9 cellular contexts compared by ENCODE assay signal in the genomic region with DNA sequence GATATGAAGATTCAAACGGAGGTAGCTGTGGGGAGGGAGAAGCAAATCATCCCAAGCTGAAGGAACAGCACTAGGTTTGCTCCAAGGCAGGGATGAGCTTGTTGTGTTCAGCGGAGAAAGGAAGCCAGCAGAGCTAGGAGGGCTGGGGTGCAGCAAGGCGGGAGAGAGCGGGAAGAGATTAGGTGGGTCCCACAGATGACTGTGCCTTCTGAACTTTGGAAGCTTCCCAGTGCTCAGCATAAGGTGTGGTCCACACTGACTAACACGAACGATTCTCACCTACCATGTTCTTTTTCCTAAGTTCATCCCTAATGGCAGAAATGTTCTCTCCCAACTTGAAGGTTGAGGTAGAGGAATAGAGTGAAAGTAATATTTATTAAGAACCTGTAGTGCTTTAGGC. TPM values are rescaled to one million over a fixed set of nuclear protein-coding genes. Genes with fewer than 3 reads are reported as not detected.
DNase-seq lines count a peak whose midpoint lies in the region; ATAC-seq and TF ChIP-seq lines count a peak whose summit lies in the region.
"Had no signal": no experiment of that assay in that cellular context is flagged by ENCODE, and none has a peak within 500 bp of the region (broad histone marks: within the 10 kb centered on the region; RNA-seq: fewer than 3 reads in every experiment).

No MANE protein-coding gene starts in this region.

- POLR2A ChIA-PET in activated CD4-positive, alpha-beta memory T cell treated with anti-CD3 and anti-CD28 coated beads for 36 hours (lab: Charles Lee) = no interaction called here

- TF ChIP-seq CTCF in fibroblast of villous mesenchyme (IDR thresholded peaks at IDR 0.05; ENCODE audit: insufficient read depth, low read depth, low read length) = no peak

- no peak for ATAC-seq in activated CD8-positive, alpha-beta memory T cell treated with anti-CD3 and anti-CD28 coated beads, Interleukin-2, amount 10 ng/mL, durations not matched to agents 7 days and 5 days
- ATAC-seq in stimulated activated effector memory CD8-positive, alpha-beta T cell treated with anti-CD3 and anti-CD28 coated beads, Interleukin-12 subunit alpha, Interleukin-12 subunit beta, amount 100 ng/mL, for 72 hours = no peak
- ATAC-seq in HG02642 (IDR thresholded peaks at IDR 0.05; ENCODE audit: poor library complexity, unreplicated experiment) = no peak

- H3K27ac Mint-ChIP-seq in activated CD8-positive, alpha-beta memory T cell treated with anti-CD3 and anti-CD28 coated beads, Interleukin-2, amount 10 ng/mL, durations not matched to agents 7 days and 5 days = peak overlapping the region; percentile 57
- H3K27ac Mint-ChIP-seq in activated CD4-positive, alpha-beta memory T cell treated with anti-CD3 and anti-CD28 coated beads for 36 hours = no peak overlapping the region
- peak overlapping the region; percentile 92 for H3K27ac Mint-ChIP-seq in stimulated activated effector memory CD8-positive, alpha-beta T cell treated with anti-CD3 and anti-CD28 coated beads, Interleukin-12 subunit alpha, Interleukin-12 subunit beta, amount 100 ng/mL, for 72 hours

- H3K4me3 ChIP-seq in fibroblast of villous mesenchyme (ENCODE audit: low read depth, low read length) = peak overlapping the region; percentile 96

- H3K27me3 Mint-ChIP-seq in activated CD8-positive, alpha-beta memory T cell treated with anti-CD3 and anti-CD28 coated beads, Interleukin-2, amount 10 ng/mL, durations not matched to agents 7 days and 5 days = peaks cover 5% of the 10 kb centered on the region
- no peaks in the 10 kb centered on the region for H3K27me3 Mint-ChIP-seq in activated CD4-positive, alpha-beta memory T cell treated with anti-CD3 and anti-CD28 coated beads for 36 hours

- peaks cover 22% of the 10 kb centered on the region for H3K36me3 Mint-ChIP-seq in activated CD8-positive, alpha-beta memory T cell treated with anti-CD3 and anti-CD28 coated beads, Interleukin-2, amount 10 ng/mL, durations not matched to agents 7 days and 5 days
- peaks cover 30% of the 10 kb centered on the region for H3K36me3 Mint-ChIP-seq in activated CD4-positive, alpha-beta memory T cell treated with anti-CD3 and anti-CD28 coated beads for 36 hours
- H3K36me3 Mint-ChIP-seq in stimulated activated effector memory CD8-positive, alpha-beta T cell treated with anti-CD3 and anti-CD28 coated beads, Interleukin-12 subunit alpha, Interleukin-12 subunit beta, amount 100 ng/mL, for 72 hours = peaks cover 16% of the 10 kb centered on the region

- CTCF ChIA-PET in activated CD8-positive, alpha-beta memory T cell treated with anti-CD3 and anti-CD28 coated beads, Interleukin-2, amount 10 ng/mL, durations not matched to agents 7 days and 5 days (lab: Charles Lee) = interaction anchor here (1.6 kb wide), 1 partner anchor 260 kb away, joined by 3 read pairs; no protein-coding TSS in a partner anchor
- CTCF ChIA-PET in activated CD4-positive, alpha-beta memory T cell treated with anti-CD3 and anti-CD28 coated beads for 36 hours (lab: Charles Lee) = no interaction called here

- no peaks in the 10 kb centered on the region for H3K9me3 Mint-ChIP-seq in activated CD8-positive, alpha-beta memory T cell treated with anti-CD3 and anti-CD28 coated beads, Interleukin-2, amount 10 ng/mL, durations not matched to agents 7 days and 5 days (ENCODE audit: low read depth)
- H3K9me3 Mint-ChIP-seq in activated CD4-positive, alpha-beta memory T cell treated with anti-CD3 and anti-CD28 coated beads for 36 hours = no peaks in the 10 kb centered on the region
- H3K9me3 Mint-ChIP-seq in stimulated activated effector memory CD8-positive, alpha-beta T cell treated with anti-CD3 and anti-CD28 coated beads, Interleukin-12 subunit alpha, Interleukin-12 subunit beta, amount 100 ng/mL, for 72 hours = no peaks in the 10 kb centered on the region

- no peak for DNase-seq in activated CD8-positive, alpha-beta memory T cell treated with anti-CD3 and anti-CD28 coated beads, Interleukin-2, amount 10 ng/mL, durations not matched to agents 7 days and 5 days
- DNase-seq in activated CD8-positive, alpha-beta memory T cell treated with anti-CD3 and anti-CD28 coated beads, Interleukin-2, amount 50 U/mL, for 48 hours = no peak
- DNase-seq in activated CD4-positive, alpha-beta memory T cell treated with anti-CD3 and anti-CD28 coated beads for 36 hours = no peak
- DNase-seq in fibroblast of villous mesenchyme (ENCODE audit: low read depth) (no peak), NAMALWA (ENCODE audit: low spot score) (no peak), iPS-NIHi7 (ENCODE audit: extremely low spot score) (no peak)
- DNase-seq in stimulated activated effector memory CD8-positive, alpha-beta T cell treated with anti-CD3 and anti-CD28 coated beads, Interleukin-12 subunit alpha, Interleukin-12 subunit beta, amount 100 ng/mL, for 72 hours (ENCODE audit: low spot score in 2 of 2) = no peak
- DNase-seq: anterior cingulate cortex had no signal

- peaks cover 29% of the 10 kb centered on the region for H3K4me1 Mint-ChIP-seq in activated CD8-positive, alpha-beta memory T cell treated with anti-CD3 and anti-CD28 coated beads, Interleukin-2, amount 10 ng/mL, durations not matched to agents 7 days and 5 days
- peaks cover 23% of the 10 kb centered on the region for H3K4me1 Mint-ChIP-seq in activated CD4-positive, alpha-beta memory T cell treated with anti-CD3 and anti-CD28 coated beads for 36 hours (ENCODE audit: low read depth)
- peaks cover 10% of the 10 kb centered on the region for H3K4me1 Mint-ChIP-seq in stimulated activated effector memory CD8-positive, alpha-beta T cell treated with anti-CD3 and anti-CD28 coated beads, Interleukin-12 subunit alpha, Interleukin-12 subunit beta, amount 100 ng/mL, for 72 hours

- intact Hi-C loops in activated CD4-positive, alpha-beta memory T cell treated with anti-CD3 and anti-CD28 coated beads for 36 hours (cut with micrococcal nuclease) = no loop called here

- H3K4me3 Mint-ChIP-seq in activated CD8-positive, alpha-beta memory T cell treated with anti-CD3 and anti-CD28 coated beads, Interleukin-2, amount 10 ng/mL, durations not matched to agents 7 days and 5 days = peak overlapping the region; percentile 96
- peak overlapping the region; percentile 90 for H3K4me3 Mint-ChIP-seq in activated CD4-positive, alpha-beta memory T cell treated with anti-CD3 and anti-CD28 coated beads for 36 hours
- H3K4me3 Mint-ChIP-seq in stimulated activated effector memory CD8-positive, alpha-beta T cell treated with anti-CD3 and anti-CD28 coated beads, Interleukin-12 subunit alpha, Interleukin-12 subunit beta, amount 100 ng/mL, for 72 hours = peak overlapping the region; percentile 83

RNA-seq across cellular contexts. Expression of a gene that starts 1.2 kb away (rescaled TPM):
- 10 to 100 TPM; 31.4 to 37.5 TPM for total RNA-seq in activated CD8-positive, alpha-beta memory T cell treated with anti-CD3 and anti-CD28 coated beads, Interleukin-2, amount 10 ng/mL, durations not matched to agents 7 days and 5 days
- 10 to 100 TPM; 33.7 to 38.2 TPM for total RNA-seq in activated CD4-positive, alpha-beta memory T cell treated with anti-CD3 and anti-CD28 coated beads for 36 hours
- 26.7 and 28.5 TPM in 2 replicates for total RNA-seq in fibroblast of villous mesenchyme

RNA-seq across cellular contexts. Expression of a gene that starts 22.7 kb away (rescaled TPM):
- total RNA-seq in activated CD8-positive, alpha-beta memory T cell treated with anti-CD3 and anti-CD28 coated beads, Interleukin-2, amount 10 ng/mL, durations not matched to agents 7 days and 5 days = not detected
- total RNA-seq in activated CD4-positive, alpha-beta memory T cell treated with anti-CD3 and anti-CD28 coated beads for 36 hours = not detected
- total RNA-seq in fibroblast of villous mesenchyme = not detected in 2 replicates

RNA-seq across cellular contexts. Expression of a gene that starts 38.9 kb away (rescaled TPM):
- 10 to 100 TPM; 74.8 to 91.9 TPM for total RNA-seq in activated CD8-positive, alpha-beta memory T cell treated with anti-CD3 and anti-CD28 coated beads, Interleukin-2, amount 10 ng/mL, durations not matched to agents 7 days and 5 days
- total RNA-seq in activated CD4-positive, alpha-beta memory T cell treated with anti-CD3 and anti-CD28 coated beads for 36 hours = 10 to 100 TPM; 73.4 to 77.3 TPM
- 5.2 and 8.2 TPM in 2 replicates for total RNA-seq in fibroblast of villous mesenchyme
